23 cellular contexts compared by ENCODE assay signal in the genomic region with DNA sequence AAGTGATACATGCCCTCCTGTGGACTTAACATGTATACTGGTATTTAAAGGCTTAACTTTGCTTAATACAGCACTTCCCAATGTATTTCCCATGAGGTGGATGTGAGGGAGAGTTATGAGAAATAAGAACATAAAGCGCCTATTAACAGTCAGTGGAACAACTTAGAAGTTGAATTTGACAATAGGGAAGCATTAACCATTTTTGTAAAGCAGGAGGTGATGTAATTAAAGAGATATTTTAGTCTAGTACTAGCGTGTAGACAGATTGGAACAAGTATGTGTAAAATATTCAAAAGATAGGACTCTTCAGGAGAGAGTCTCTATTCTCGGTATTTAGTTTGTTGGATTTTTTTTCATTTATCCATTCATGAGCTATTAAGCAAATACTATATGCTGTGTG.
"Had no signal": no experiment of that assay in that cellular context is flagged by ENCODE, and none has a peak within 500 bp of the region (broad histone marks: within the 10 kb centered on the region; RNA-seq: fewer than 3 reads in every experiment).

No MANE protein-coding gene starts in this region.

- H3K27ac ChIP-seq: coronary artery, dorsolateral prefrontal cortex, epithelial cell of prostate, esophagus squamous epithelium, gastrocnemius medialis, heart right ventricle, left lung, lower lobe of right lung had no signal

- H3K9me3 ChIP-seq: esophagus squamous epithelium, gastrocnemius medialis, heart right ventricle, left lung, lower lobe of right lung, mucosa of descending colon had no signal

- DNase-seq: dermis blood vessel endothelial cell; dorsolateral prefrontal cortex; effector CD4-positive, alpha-beta T cell; effector memory CD4-positive, alpha-beta T cell; erythroblast; esophagus squamous epithelium; foreskin melanocyte; gastrocnemius medialis; glutamatergic neuron; head of caudate nucleus; heart right ventricle; hippocampal formation; left cardiac atrium; left lung; left ventricle myocardium superior; lower lobe of right lung; mesenchymal stem cell; mucosa of descending colon; naive B cell; naive thymus-derived CD8-positive, alpha-beta T cell had no signal

- ATAC-seq: esophagus mucosa; gastrocnemius medialis; heart right ventricle; left cardiac atrium; left lung; left ventricle myocardium superior; lower lobe of right lung; mucosa of descending colon; naive thymus-derived CD8-positive, alpha-beta T cell had no signal

- H3K4me1 ChIP-seq: left lung, lower lobe of right lung had no signal

- H3K4me3 ChIP-seq: coronary artery, dorsolateral prefrontal cortex, esophagus squamous epithelium, gastrocnemius medialis, heart right ventricle, left lung, lower lobe of right lung, mucosa of descending colon had no signal

- H3K27me3 ChIP-seq: dorsolateral prefrontal cortex, esophagus squamous epithelium, gastrocnemius medialis, left lung had no signal

- H3K36me3 ChIP-seq: esophagus squamous epithelium, gastrocnemius medialis, heart right ventricle, left lung, lower lobe of right lung had no signal
